ENCODE assay signal across 19 cellular contexts in the genomic region with DNA sequence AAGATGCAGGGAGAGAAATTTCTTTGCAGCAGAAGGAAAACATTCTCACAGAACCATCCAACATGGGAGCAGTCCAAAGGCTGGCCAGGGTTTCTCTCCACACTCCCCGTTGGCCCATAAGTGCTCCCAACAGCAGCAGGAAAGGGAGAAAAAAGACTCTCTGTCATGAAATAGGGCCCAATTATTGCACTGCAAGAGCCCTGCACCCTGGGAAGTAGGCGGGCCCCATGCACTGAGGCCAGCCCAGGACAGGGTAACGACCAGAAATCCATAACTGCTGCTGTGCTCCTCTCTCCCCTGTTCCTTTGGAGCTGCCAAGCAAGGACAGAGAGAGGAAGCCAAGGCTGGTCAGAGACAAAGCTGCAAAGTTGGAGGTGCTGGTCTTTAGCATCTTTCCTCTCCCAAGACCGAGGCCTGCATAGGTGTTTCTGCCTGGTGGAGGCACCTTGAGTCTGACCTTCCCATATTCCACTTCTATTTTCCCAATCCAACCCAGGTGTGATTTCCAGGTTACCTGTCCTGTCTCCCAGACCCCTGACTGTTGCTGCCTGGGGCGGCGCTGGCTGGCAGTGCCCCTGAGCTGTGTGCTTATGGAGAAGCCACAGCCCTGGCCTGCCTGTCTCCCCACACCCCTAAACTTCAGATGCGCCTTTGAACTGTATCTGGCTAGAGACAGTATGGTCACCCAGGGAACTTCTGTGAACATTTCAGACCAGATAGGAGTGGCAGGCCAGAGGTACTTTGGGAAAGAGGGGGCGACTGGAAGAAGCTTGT. TPM values are rescaled to one million over a fixed set of nuclear protein-coding genes. Genes with fewer than 3 reads are reported as not detected.
"Had no signal": no experiment of that assay in that cellular context is flagged by ENCODE, and none has a peak within 500 bp of the region (broad histone marks: within the 10 kb centered on the region; RNA-seq: fewer than 3 reads in every experiment).

No MANE protein-coding gene starts in this region.

- H3K36me3 ChIP-seq: esophagus squamous epithelium, gastroesophageal sphincter, pancreas, right lobe of liver, suprapubic skin, thyroid gland, upper lobe of left lung, uterus had no signal

- DNase-seq: effector memory CD8-positive, alpha-beta T cell; esophagus squamous epithelium; foreskin fibroblast; hippocampal formation; left colon; mammary epithelial cell; mucosa of descending colon; natural killer cell; pancreas; right lobe of liver; stimulated activated CD4-positive, alpha-beta T cell treated with anti-CD3 and anti-CD28 coated beads, Interleukin-4, amount 100 ng/mL, for 1 hour; stimulated activated CD8-positive, alpha-beta memory T cell treated with anti-CD3 and anti-CD28 coated beads, Interleukin-4, amount 100 ng/mL, for 48 hours; stimulated activated naive CD8-positive, alpha-beta T cell treated with anti-CD3 and anti-CD28 coated beads, Interleukin-15, Interleukin-2, amounts not matched to agents 100 U/mL and 50 U/mL, for 24 hours; thyroid gland; uterus had no signal

- H3K4me3 ChIP-seq: esophagus squamous epithelium, gastroesophageal sphincter, mucosa of descending colon, pancreas, right lobe of liver, suprapubic skin, thyroid gland, upper lobe of left lung, uterus had no signal

- H3K27ac ChIP-seq: esophagus squamous epithelium, gastroesophageal sphincter, pancreas, right lobe of liver, suprapubic skin, thyroid gland, upper lobe of left lung, uterus had no signal

- ATAC-seq: effector memory CD8-positive, alpha-beta T cell; gastroesophageal sphincter; left colon; mucosa of descending colon; natural killer cell; pancreas; right lobe of liver; stimulated activated effector memory CD8-positive, alpha-beta T cell treated with anti-CD3 and anti-CD28 coated beads, Interleukin-12 subunit alpha, Interleukin-12 subunit beta, amount 100 ng/mL, for 72 hours; stimulated activated naive CD8-positive, alpha-beta T cell treated with anti-CD3 and anti-CD28 coated beads, Interleukin-15, Interleukin-2, amounts not matched to agents 100 U/mL and 50 U/mL, for 24 hours had no signal

- H3K9me3 ChIP-seq: esophagus squamous epithelium, gastroesophageal sphincter, mucosa of descending colon, pancreas, right lobe of liver, suprapubic skin, thyroid gland, upper lobe of left lung, uterus had no signal

- H3K27me3 ChIP-seq: pancreas, right lobe of liver, thyroid gland, upper lobe of left lung, uterus had no signal

- H3K4me1 ChIP-seq: pancreas, uterus had no signal

RNA-seq across cellular contexts. Expression of gene GALNT16, which starts 6.8 kb away (rescaled TPM):
- total RNA-seq: natural killer cell had no signal
